In the genomic region with DNA sequence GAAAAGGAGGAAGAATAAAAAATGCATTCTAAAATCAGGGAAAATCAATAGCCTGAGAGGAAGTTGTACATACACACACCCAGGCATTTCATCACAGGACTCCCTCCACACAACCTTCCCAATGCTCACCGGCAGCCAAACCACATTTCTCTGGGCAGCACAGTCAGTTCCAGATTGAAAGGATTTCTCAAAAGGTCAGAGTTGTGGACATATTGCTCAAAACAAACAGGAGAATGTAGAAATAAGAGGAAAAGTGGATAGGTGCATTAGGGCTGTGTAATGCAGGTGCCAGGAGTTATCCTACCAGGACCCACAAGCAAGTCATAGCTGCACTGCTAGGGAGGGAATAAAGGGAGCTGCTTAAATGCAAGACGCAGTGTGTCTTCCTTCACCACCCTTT, we compare ENCODE assay signal across 17 cellular contexts.
A peak's percentile ranks its signal among the peaks of the same experiment; 100 is the strongest.
DNase-seq lines count a peak whose midpoint lies in the region; ATAC-seq, FAIRE-seq and TF ChIP-seq lines count a peak whose summit lies in the region.
"Had no signal": no experiment of that assay in that cellular context is flagged by ENCODE, and none has a peak within 500 bp of the region (broad histone marks: within the 10 kb centered on the region; RNA-seq: fewer than 3 reads in every experiment).

No MANE protein-coding gene starts in this region.

- 78% methylated on average over 2 of the region's 2 CpGs for WGBS in hepatocyte (ENCODE audit: low lambda C conversion rate, missing lambda C conversion rate)

- POLR2A ChIA-PET in CD8-positive, alpha-beta T cell (lab: Charles Lee), result no interaction called here

- no peaks in the 10 kb centered on the region for H3K27me3 ChIP-seq in breast epithelium
- no peaks in the 10 kb centered on the region for H3K27me3 ChIP-seq in hepatocyte
- no peaks in the 10 kb centered on the region for H3K27me3 ChIP-seq in CD8-positive, alpha-beta T cell (ENCODE audit: insufficient read depth, low read length)

- ATAC-seq in GM19023 (IDR thresholded peaks at IDR 0.05; ENCODE audit: unreplicated experiment), result no peak
- ATAC-seq in CD8-positive, alpha-beta T cell, result no peak
- ATAC-seq in left colon, result no peak
- ATAC-seq: Panc1 had no signal

- CTCF ChIA-PET in CD8-positive, alpha-beta T cell (lab: Charles Lee), result interaction anchor here (0.6 to 1.0 kb wide), 2 partner anchors 63 to 311 kb away, joined by 3 to 4 read pairs; partner anchors contain the start of gene GCH1

- peak; percentile 78 for FAIRE-seq in HTR-8/SVneo (lab: Jason Lieb, UNC)
- FAIRE-seq: endometrium, keratinocyte had no signal

- DNase-seq in HTR-8/SVneo (ENCODE audit: insufficient read length, low spot score) (no peak), breast epithelium (ENCODE audit: low spot score in 2 of 2) (peak in 1 of 2 donors; percentile 76), hepatocyte (ENCODE audit: low spot score) (peak; percentile 28), skeletal muscle cell (ENCODE audit: low read depth) (peak; percentile 29), NCI-H1105 (lab: John Stamatoyannopoulos, UW) (no peak), left colon (no peak)
- no peak for DNase-seq in CD8-positive, alpha-beta T cell
- DNase-seq: cerebellar nuclear complex, DMS153, GOT3, head of caudate nucleus, NCI-H748 treated with DMSO at 0.1 percent for 48 hours, WERI-Rb-1 had no signal

- H3K4me2 ChIP-seq in hepatocyte, result no peak overlapping the region

- peak overlapping the region in 1 of 3 donors; percentile 27 for H3K4me3 ChIP-seq in breast epithelium
- no peak overlapping the region for H3K4me3 ChIP-seq in hepatocyte
- no peak overlapping the region for H3K4me3 ChIP-seq in skeletal muscle cell (ENCODE audit: low read depth, low read length)
- no peak overlapping the region for H3K4me3 ChIP-seq in CD8-positive, alpha-beta T cell (ENCODE audit: low read depth, low read length)

- no peaks in the 10 kb centered on the region for H3K9me2 ChIP-seq in hepatocyte (replicated peaks; ENCODE audit: insufficient read depth)

- peak overlapping the region; percentile 81 to 89 for H3K27ac ChIP-seq in breast epithelium
- H3K27ac ChIP-seq in hepatocyte, result peak overlapping the region; percentile 6
- H3K27ac ChIP-seq in CD8-positive, alpha-beta T cell (ENCODE audit: low read depth, low read length), result no peak overlapping the region
- H3K27ac ChIP-seq: WERI-Rb-1 had no signal

- no peaks in the 10 kb centered on the region for H4K20me1 ChIP-seq in hepatocyte (ENCODE audit: insufficient read depth, poor library complexity, severe bottlenecking)

- TF ChIP-seq CTCF in breast epithelium (IDR thresholded peaks at IDR 0.05) (no peak), hepatocyte (IDR thresholded peaks at IDR 0.05; ENCODE audit: poor library complexity) (no peak)
- no peak for TF ChIP-seq CTCF in CD8-positive, alpha-beta T cell (IDR thresholded peaks at IDR 0.05)

- no peaks in the 10 kb centered on the region for H3K9me3 Mint-ChIP-seq in CD8-positive, alpha-beta T cell

- H3K4me3 Mint-ChIP-seq in CD8-positive, alpha-beta T cell, result no peak overlapping the region

- H2AFZ ChIP-seq in hepatocyte, result no peak overlapping the region

- H3K4me1 ChIP-seq in breast epithelium, result no peaks in the 10 kb centered on the region
- H3K4me1 ChIP-seq in hepatocyte (ENCODE audit: insufficient read depth), result peaks cover 4% of the 10 kb centered on the region
- no peaks in the 10 kb centered on the region for H3K4me1 ChIP-seq in CD8-positive, alpha-beta T cell (ENCODE audit: insufficient read depth, low read length)

- intact Hi-C loops in breast epithelium (cut with DNase I; ENCODE audit: low total_unique reads), result no loop called here
- intact Hi-C loops in CD8-positive, alpha-beta T cell (cut with DNase I, micrococcal nuclease), result loop anchor here in 1 of 2 experiments (10.0 kb wide), 1 partner anchor 55 kb away; no protein-coding TSS in a partner anchor
- intact Hi-C loops in left colon (cut with DNase I, micrococcal nuclease), result no loop called here

- H3K9me3 ChIP-seq in breast epithelium (no peaks in the 10 kb centered on the region), hepatocyte (ENCODE audit: low read depth) (no peaks in the 10 kb centered on the region)
- H3K9me3 ChIP-seq in CD8-positive, alpha-beta T cell (ENCODE audit: low read length), result no peaks in the 10 kb centered on the region

- no peaks in the 10 kb centered on the region for H3K79me2 ChIP-seq in hepatocyte

- peaks cover 54% of the 10 kb centered on the region for H3K36me3 Mint-ChIP-seq in CD8-positive, alpha-beta T cell

- H3K36me3 ChIP-seq in breast epithelium, result no peaks in the 10 kb centered on the region
- no peaks in the 10 kb centered on the region for H3K36me3 ChIP-seq in hepatocyte (replicated peaks; ENCODE audit: insufficient read depth, low read depth)
- no peaks in the 10 kb centered on the region for H3K36me3 ChIP-seq in CD8-positive, alpha-beta T cell (ENCODE audit: insufficient read depth, low read length)

- no peak for TF ChIP-seq POLR2A in breast epithelium (IDR thresholded peaks at IDR 0.05)

- H3K27ac Mint-ChIP-seq in CD8-positive, alpha-beta T cell, result no peak overlapping the region

- H3K4me1 Mint-ChIP-seq in CD8-positive, alpha-beta T cell (ENCODE audit: low read depth), result no peaks in the 10 kb centered on the region

- no peaks in the 10 kb centered on the region for H3K27me3 Mint-ChIP-seq in CD8-positive, alpha-beta T cell (ENCODE audit: low read depth)

Comparison
In these comparisons a context has a peak if more than half of its experiments do, and no peak if none do; other contexts are left out.
1. DNase-seq: peak in hepatocyte (single experiment) and skeletal muscle cell (single experiment); none in HTR-8/SVneo (single experiment), NCI-H1105 (single experiment), CD8-positive, alpha-beta T cell (0 of 7) and left colon (0 of 2).